In genomic region chr20:40689100-40689942, GRCh38 we compare ENCODE assay signal across 8 cellular contexts. TPM values are rescaled to one million over a fixed set of nuclear protein-coding genes. Genes with fewer than 3 reads are reported as not detected.
A peak's percentile ranks its signal among the peaks of the same experiment; 100 is the strongest.
DNase-seq lines count a peak whose midpoint lies in the region; ATAC-seq and TF ChIP-seq lines count a peak whose summit lies in the region.

Gene MAFB, minus strand, starts transcription at chr20:40689236. Its CDS starts 386 bp downstream, at chr20:40688850.

- ATAC-seq in GM18868 (IDR thresholded peaks at IDR 0.05; ENCODE audit: unreplicated experiment) (peak; percentile 51), gastrocnemius medialis (peak; percentile 62 to 65)

- peaks cover 22% of the 10 kb centered on the region in 2 donors for H3K4me1 ChIP-seq in gastrocnemius medialis

- TF ChIP-seq CTCF in RWPE1 (conservative IDR thresholded peaks at IDR 0.05; ENCODE audit: low read depth) (no peak), cardiac fibroblast (IDR thresholded peaks at IDR 0.05; ENCODE audit: low read depth, low read length) (no peak), gastrocnemius medialis (IDR thresholded peaks at IDR 0.05 in 4 of 5, conservative IDR thresholded peaks at IDR 0.05 in 1 of 5) (peak in 1 of 5 experiments; percentile 12)

- CTCF ChIA-PET in RWPE1 (lab: Yijun Ruan, JAX) = interaction anchor here (0.6 to 3.3 kb wide), 31 partner anchors 16 to 953 kb away, joined by 3 to 17 read pairs (median 4); no protein-coding TSS in a partner anchor

- in situ Hi-C loops in gastrocnemius medialis (cut with MboI; ENCODE audit: low sequenced_read_pairs in 4 of 4) = loop anchor here (25.0 kb wide), 4 partner anchors 402 to 802 kb away; no protein-coding TSS in a partner anchor

- H3K27ac ChIP-seq in RWPE1 (peak within 1 kb of the TSS; percentile 97), gastrocnemius medialis (peak within 1 kb of the TSS; percentile 91 to 99 (median 96))

- DNase-seq in AG20443 (ENCODE audit: low spot score) = peak; percentile 99
- peak; percentile 48 for DNase-seq in HT1080 (ENCODE audit: low read depth)
- peak; percentile 96 for DNase-seq in RWPE1 (ENCODE audit: low spot score)
- DNase-seq in cardiac fibroblast (ENCODE audit: low read depth in 2 of 2) = peak; percentile 82 to 97
- DNase-seq in iPS-NIHi7 (ENCODE audit: extremely low spot score) = peak; percentile 91
- DNase-seq in gastrocnemius medialis = peak; percentile 86 to 94
- no peak for DNase-seq in effector CD4-positive, alpha-beta T cell

- peak; percentile 100 for TF ChIP-seq POLR2A in gastrocnemius medialis (IDR thresholded peaks at IDR 0.05)

- POLR2A ChIA-PET in RWPE1 (lab: Yijun Ruan, JAX; ENCODE audit: low non-redundant PET) = interaction anchor here (0.5 to 2.3 kb wide), 18 partner anchors 11 to 568 kb away, joined by 3 to 18 read pairs (median 3); no protein-coding TSS in a partner anchor

- intact Hi-C loops in gastrocnemius medialis (cut with DNase I; ENCODE audit: low total_unique reads) = loop anchor here (1.0 to 5.0 kb wide), 3 partner anchors 237 to 703 kb away; no protein-coding TSS in a partner anchor

- H3K27me3 ChIP-seq in gastrocnemius medialis = peaks cover 12 to 25% (median 24%) of the 10 kb centered on the region in 3 donors

- peak within 1 kb of the TSS; percentile 55 to 65 for H3K4me3 ChIP-seq in cardiac fibroblast (replicated peaks in 1 of 2; ENCODE audit: low read depth in 2 of 2, low read length in 2 of 2)
- peak within 1 kb of the TSS; percentile 69 to 98 (median 80) for H3K4me3 ChIP-seq in gastrocnemius medialis

- no peaks in the 10 kb centered on the region for H3K36me3 ChIP-seq in gastrocnemius medialis

- H3K9me3 ChIP-seq in gastrocnemius medialis = no peaks in the 10 kb centered on the region

RNA-seq across cellular contexts. Expression of gene MAFB, which starts in this region (rescaled TPM):
- 0.19 TPM in 1 of 2 replicates, not detected in the other for total RNA-seq in HT1080 (2014; rRNA removed; shearing (Covaris generic))
- 0.76 and 0.95 TPM in 2 replicates for polyA plus RNA-seq in HT1080 (2015; cell fraction: cytosol; rRNA removed)
- polyA plus RNA-seq in HT1080 (2015; cell fraction: nucleus; rRNA removed) = 0.86 and 1.1 TPM in 2 replicates
- total RNA-seq in gastrocnemius medialis = 10 to 100 TPM; 15.4 to 24.9 (median 18.6) TPM

Comparison
In these comparisons a context has a peak if more than half of its experiments do, and no peak if none do; other contexts are left out.
1. RNA of gene MAFB (total RNA-seq): 15.4 to 24.9 TPM in gastrocnemius medialis; 0.19 TPM in HT1080; every median in the first group is over 10 times any median in the second.